14 cellular contexts compared by ENCODE assay signal in the genomic region with DNA sequence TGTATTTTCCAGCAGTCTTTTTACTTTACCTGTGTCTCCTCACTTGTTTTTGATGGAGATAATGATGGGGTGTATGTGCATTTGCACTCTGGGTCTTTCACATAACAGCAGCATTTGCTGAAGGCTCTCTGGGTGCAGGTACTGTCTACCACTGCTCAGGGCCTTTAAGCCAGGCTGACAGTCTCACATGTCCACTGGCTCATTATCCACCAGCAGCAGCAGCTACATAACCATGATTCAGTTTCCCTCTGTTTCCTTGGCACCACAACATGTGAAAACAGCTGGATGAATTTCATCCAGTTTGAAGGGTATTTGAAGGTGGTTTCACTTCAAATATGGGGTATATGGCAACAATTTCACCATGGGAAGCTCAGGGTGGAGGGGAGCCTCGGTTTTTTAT. TPM values are rescaled to one million over a fixed set of nuclear protein-coding genes. Genes with fewer than 3 reads are reported as not detected.
DNase-seq lines count a peak whose midpoint lies in the region; ATAC-seq and TF ChIP-seq lines count a peak whose summit lies in the region.
"Had no signal": no experiment of that assay in that cellular context is flagged by ENCODE, and none has a peak within 500 bp of the region (broad histone marks: within the 10 kb centered on the region; RNA-seq: fewer than 3 reads in every experiment).

No MANE protein-coding gene starts in this region.

- H3K79me1 ChIP-seq in mesenchymal stem cell (replicated peaks; ENCODE audit: low read length, poor library complexity, severe bottlenecking), result no peaks in the 10 kb centered on the region

- no peak overlapping the region for H3K4me3 ChIP-seq in mesenchymal stem cell (ENCODE audit: insufficient read depth in 1 of 2, low read depth in 1 of 2, low read length in 2 of 2)
- H3K4me3 ChIP-seq: mucosa of descending colon, upper lobe of left lung had no signal

- H4K91ac ChIP-seq in mesenchymal stem cell (ENCODE audit: low read length), result peak overlapping the region; percentile 82

- H4K8ac ChIP-seq in mesenchymal stem cell (ENCODE audit: low read length), result peak overlapping the region; percentile 72

- H2AK5ac ChIP-seq in mesenchymal stem cell (ENCODE audit: low read length, severe bottlenecking), result peak overlapping the region; percentile 64

- no peak overlapping the region for H3K27ac ChIP-seq in mesenchymal stem cell (ENCODE audit: low read length, poor library complexity, severe bottlenecking)
- H3K27ac ChIP-seq: upper lobe of left lung had no signal

- no peaks in the 10 kb centered on the region for H3K27me3 Mint-ChIP-seq in chondrocyte (ENCODE audit: low read depth)

- peaks cover 4% of the 10 kb centered on the region for H3K4me1 ChIP-seq in mesenchymal stem cell (ENCODE audit: control insufficient read depth, insufficient read depth, low read depth, low read length)

- peak overlapping the region; percentile 94 for H3K27ac Mint-ChIP-seq in chondrocyte (ENCODE audit: unreplicated experiment)
- H3K27ac Mint-ChIP-seq: activated naive CD4-positive, alpha-beta T cell treated with anti-CD3 and anti-CD28 coated beads, Interleukin-2, amount 10 ng/mL, durations not matched to agents 7 days and 5 days; B cell had no signal

- peak overlapping the region in 1 of 2 experiments; percentile 88 for H3K14ac ChIP-seq in mesenchymal stem cell (ENCODE audit: low read length in 2 of 2)

- no peak overlapping the region for H2BK5ac ChIP-seq in mesenchymal stem cell (ENCODE audit: low read depth, low read length, poor library complexity, severe bottlenecking)

- peak overlapping the region; percentile 24 to 82 for H3K4ac ChIP-seq in mesenchymal stem cell (ENCODE audit: low read depth in 1 of 2, low read length in 2 of 2)

- peaks cover 29% of the 10 kb centered on the region for H3K4me1 Mint-ChIP-seq in chondrocyte (ENCODE audit: low read depth)
- H3K4me1 Mint-ChIP-seq: activated naive CD4-positive, alpha-beta T cell treated with anti-CD3 and anti-CD28 coated beads, Interleukin-2, amount 10 ng/mL, durations not matched to agents 7 days and 5 days; B cell had no signal

- ATAC-seq in HG03457 (IDR thresholded peaks at IDR 0.05; ENCODE audit: unreplicated experiment), result no peak
- ATAC-seq: mucosa of descending colon had no signal

- peaks cover 28% of the 10 kb centered on the region for H3K9me3 Mint-ChIP-seq in chondrocyte (ENCODE audit: low read depth)
- H3K9me3 Mint-ChIP-seq: activated naive CD4-positive, alpha-beta T cell treated with anti-CD3 and anti-CD28 coated beads, Interleukin-2, amount 10 ng/mL, durations not matched to agents 7 days and 5 days had no signal

- peak overlapping the region; percentile 58 to 70 for H3K18ac ChIP-seq in mesenchymal stem cell (ENCODE audit: low read depth in 1 of 2, low read length in 2 of 2)

- H3K9ac ChIP-seq in mesenchymal stem cell (ENCODE audit: low read length), result peak overlapping the region; percentile 83

- H2AFZ ChIP-seq in mesenchymal stem cell (ENCODE audit: low read depth, low read length), result peak overlapping the region; percentile 51

- peaks cover 12% of the 10 kb centered on the region for H3K36me3 Mint-ChIP-seq in chondrocyte (ENCODE audit: low read depth)
- H3K36me3 Mint-ChIP-seq: activated naive CD4-positive, alpha-beta T cell treated with anti-CD3 and anti-CD28 coated beads, Interleukin-2, amount 10 ng/mL, durations not matched to agents 7 days and 5 days had no signal

- H3K4me3 Mint-ChIP-seq in chondrocyte (ENCODE audit: unreplicated experiment), result no peak overlapping the region
- H3K4me3 Mint-ChIP-seq: activated naive CD4-positive, alpha-beta T cell treated with anti-CD3 and anti-CD28 coated beads, Interleukin-2, amount 10 ng/mL, durations not matched to agents 7 days and 5 days; B cell had no signal

- peak overlapping the region; percentile 37 for H2BK120ac ChIP-seq in mesenchymal stem cell (ENCODE audit: low read depth, low read length)

- no peaks in the 10 kb centered on the region for H3K27me3 ChIP-seq in mesenchymal stem cell (ENCODE audit: control insufficient read depth in 1 of 2, insufficient read depth in 1 of 2, low read length in 2 of 2)
- H3K27me3 ChIP-seq: upper lobe of left lung had no signal

- DNase-seq in AG08395 (ENCODE audit: low spot score) (peak; percentile 40), M059J (ENCODE audit: low read depth) (peak; percentile 65), chondrocyte (ENCODE audit: low spot score) (no peak), mesenchymal stem cell (peak; percentile 67), NCI-H82 treated with DMSO at 0.1 percent for 48 hours (lab: John Stamatoyannopoulos, UW; ENCODE audit: unreplicated experiment) (no peak), cerebellum (ENCODE audit: low spot score) (no peak), LoVo (ENCODE audit: low spot score) (no peak)
- DNase-seq: activated naive CD4-positive, alpha-beta T cell treated with anti-CD3 and anti-CD28 coated beads, Interleukin-2, amount 10 ng/mL, durations not matched to agents 7 days and 5 days; mucosa of descending colon; NCI-H2029 treated with DMSO at 0.1 percent for 48 hours; stimulated activated CD4-positive, alpha-beta T cell treated with anti-CD3 and anti-CD28 coated beads, Interleukin-1b, Interleukin-23, amount 100 ng/mL, for 48 hours; upper lobe of left lung had no signal

- peak overlapping the region; percentile 97 to 99 for H2BK12ac ChIP-seq in mesenchymal stem cell (ENCODE audit: low read length in 2 of 2)

- no peak overlapping the region for H3K4me2 ChIP-seq in mesenchymal stem cell (ENCODE audit: low read length, poor library complexity, severe bottlenecking)

- 100% methylated on average over 1 of the region's 1 CpG for WGBS in mesenchymal stem cell

- no peak overlapping the region for H2BK15ac ChIP-seq in mesenchymal stem cell (ENCODE audit: low read depth, poor library complexity, severe bottlenecking)

- H3K36me3 ChIP-seq in mesenchymal stem cell (ENCODE audit: control insufficient read depth in 1 of 2, insufficient read depth in 2 of 2, low read depth in 1 of 2, low read length in 2 of 2), result no peaks in the 10 kb centered on the region
- H3K36me3 ChIP-seq: upper lobe of left lung had no signal

- H3K23ac ChIP-seq in mesenchymal stem cell (ENCODE audit: low read length in 2 of 2), result no peak overlapping the region

- TF ChIP-seq CTCF in chondrocyte (IDR thresholded peaks at IDR 0.05), result no peak

- H3K9me3 ChIP-seq in mesenchymal stem cell (ENCODE audit: control insufficient read depth, low read length), result peaks cover 5% of the 10 kb centered on the region
- H3K9me3 ChIP-seq: upper lobe of left lung had no signal

RNA-seq across cellular contexts. Expression of a gene that starts 41.2 kb away (rescaled TPM):
- 1.1 and 2.5 TPM in 2 replicates for total RNA-seq in M059J (2014; rRNA removed; shearing (Covaris generic))
- 75.2 to 131 TPM (median 123 TPM) in 3 replicates for total RNA-seq in chondrocyte
- 17.0 TPM for polyA plus RNA-seq in mesenchymal stem cell (2013, experiment 1 of 2)
- polyA plus RNA-seq in mesenchymal stem cell (2013, experiment 2 of 2), result 16.8 TPM
- total RNA-seq in cerebellum, result 14.0 TPM

Comparison
In these comparisons a context has a peak if more than half of its experiments do, and no peak if none do; other contexts are left out.
1. DNase-seq: peak in AG08395 (single experiment), M059J (single experiment) and mesenchymal stem cell (single experiment); none in chondrocyte (single experiment), NCI-H82 treated with DMSO at 0.1 percent for 48 hours (single experiment), cerebellum (single experiment) and LoVo (single experiment).